ENCODE assay signal across 8 cellular contexts in genomic region chr14:29927596-29928341, GRCh38. TPM values are rescaled to one million over a fixed set of nuclear protein-coding genes. Genes with fewer than 3 reads are reported as not detected.
DNase-seq lines count a peak whose midpoint lies in the region; ATAC-seq, FAIRE-seq and TF ChIP-seq lines count a peak whose summit lies in the region.

Gene PRKD1 (minus strand): TSS chr14:29927847.

- ATAC-seq in GM21381 (IDR thresholded peaks at IDR 0.05; ENCODE audit: unreplicated experiment) (peak; percentile 48), Right ventricle myocardium superior (ENCODE audit: poor library complexity) (peak; percentile 92)
- no peak for ATAC-seq in activated naive CD8-positive, alpha-beta T cell treated with anti-CD3 and anti-CD28 coated beads, Interleukin-2, amount 10 ng/mL, durations not matched to agents 7 days and 5 days (ENCODE audit: low read depth)

- DNase-seq in D721Med (ENCODE audit: insufficient read length, low spot score), result peak; percentile 50
- peak; percentile 74 for DNase-seq in LHCN-M2 (ENCODE audit: low read depth)
- no peak for DNase-seq in activated naive CD8-positive, alpha-beta T cell treated with anti-CD3 and anti-CD28 coated beads, Interleukin-2, amount 10 ng/mL, durations not matched to agents 7 days and 5 days
- DNase-seq in Right ventricle myocardium superior, result peak; percentile 74
- DNase-seq in nucleus accumbens (lab: John Stamatoyannopoulos, UW), result peak in 51 of 56 donors; percentile 16 to 86 (median 68)
- no peak for DNase-seq in A172 (ENCODE audit: low spot score)
- no peak for DNase-seq in activated CD4-positive, CD25-positive, alpha-beta regulatory T cell treated with anti-CD3 and anti-CD28 coated beads, Interleukin-2, amount 50 U/mL, for 72 hours

- POLR2A ChIA-PET in activated naive CD8-positive, alpha-beta T cell treated with anti-CD3 and anti-CD28 coated beads, Interleukin-2, amount 10 ng/mL, durations not matched to agents 7 days and 5 days (lab: Charles Lee), result no interaction called here

- intact Hi-C loops in Right ventricle myocardium superior (cut with DNase I), result loop anchor here (10.0 kb wide), 1 partner anchor 213 kb away; no protein-coding TSS in a partner anchor

- H3K27ac Mint-ChIP-seq in activated naive CD8-positive, alpha-beta T cell treated with anti-CD3 and anti-CD28 coated beads, Interleukin-2, amount 10 ng/mL, durations not matched to agents 7 days and 5 days, result no peak within 1 kb of the TSS

- peaks cover 3% of the 10 kb centered on the region for H3K36me3 Mint-ChIP-seq in activated naive CD8-positive, alpha-beta T cell treated with anti-CD3 and anti-CD28 coated beads, Interleukin-2, amount 10 ng/mL, durations not matched to agents 7 days and 5 days

- FAIRE-seq in D721Med (lab: Jason Lieb, UNC), result no peak

- peaks cover 26% of the 10 kb centered on the region for H3K27me3 Mint-ChIP-seq in activated naive CD8-positive, alpha-beta T cell treated with anti-CD3 and anti-CD28 coated beads, Interleukin-2, amount 10 ng/mL, durations not matched to agents 7 days and 5 days

- peak within 1 kb of the TSS; percentile 68 for H3K4me3 Mint-ChIP-seq in activated naive CD8-positive, alpha-beta T cell treated with anti-CD3 and anti-CD28 coated beads, Interleukin-2, amount 10 ng/mL, durations not matched to agents 7 days and 5 days

- no peaks in the 10 kb centered on the region for H3K9me3 Mint-ChIP-seq in activated naive CD8-positive, alpha-beta T cell treated with anti-CD3 and anti-CD28 coated beads, Interleukin-2, amount 10 ng/mL, durations not matched to agents 7 days and 5 days

- H3K4me1 Mint-ChIP-seq in activated naive CD8-positive, alpha-beta T cell treated with anti-CD3 and anti-CD28 coated beads, Interleukin-2, amount 10 ng/mL, durations not matched to agents 7 days and 5 days, result peaks cover 5% of the 10 kb centered on the region

- no peak for TF ChIP-seq CTCF in D721Med (IDR thresholded peaks at IDR 0.05; ENCODE audit: insufficient read depth, missing control alignments)

RNA-seq across cellular contexts. Expression of gene PRKD1, which starts in this region (rescaled TPM):
- total RNA-seq in LHCN-M2 (2014; rRNA removed) (16.1 and 23.1 TPM in 2 replicates), Right ventricle myocardium superior (4.0 TPM)
- 9.0 TPM for polyA plus RNA-seq in LHCN-M2 (2012)
- total RNA-seq in activated naive CD8-positive, alpha-beta T cell treated with anti-CD3 and anti-CD28 coated beads, Interleukin-2, amount 10 ng/mL, durations not matched to agents 7 days and 5 days, result not detected
- 4.0 and 4.7 TPM in 2 replicates for total RNA-seq in A172 (2014; rRNA removed; shearing (Covaris generic))

Comparison
In these comparisons a context has a peak if more than half of its experiments do, and no peak if none do; other contexts are left out.
1. DNase-seq: peak in D721Med (single experiment), LHCN-M2 (single experiment), Right ventricle myocardium superior (single experiment) and nucleus accumbens (51 of 56); none in activated naive CD8-positive, alpha-beta T cell treated with anti-CD3 and anti-CD28 coated beads, Interleukin-2, amount 10 ng/mL, durations not matched to agents 7 days and 5 days (single experiment), A172 (single experiment) and activated CD4-positive, CD25-positive, alpha-beta regulatory T cell treated with anti-CD3 and anti-CD28 coated beads, Interleukin-2, amount 50 U/mL, for 72 hours (single experiment).